25 cellular contexts compared by ENCODE assay signal in the genomic region with DNA sequence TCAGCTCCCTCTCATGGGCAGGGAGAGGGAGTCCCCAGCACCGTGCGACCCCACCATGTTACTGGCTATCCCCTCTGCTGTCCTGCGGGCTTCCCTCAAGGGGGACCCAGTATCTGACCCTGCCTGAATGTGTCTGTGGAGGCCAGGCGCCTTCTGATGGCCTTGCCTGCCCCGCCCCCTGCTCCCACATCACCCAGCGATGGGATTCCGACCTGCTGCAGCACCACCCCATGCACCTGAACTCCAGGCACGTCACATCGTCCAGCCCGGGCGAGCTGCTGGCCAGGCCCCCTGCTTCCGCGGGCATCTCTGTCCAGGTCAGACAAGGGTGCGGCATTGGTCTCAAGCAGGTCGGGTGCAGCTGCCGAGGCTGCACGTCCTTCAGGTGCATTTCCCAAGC. TPM values are rescaled to one million over a fixed set of nuclear protein-coding genes. Genes with fewer than 3 reads are reported as not detected.
DNase-seq lines count a peak whose midpoint lies in the region; ATAC-seq and TF ChIP-seq lines count a peak whose summit lies in the region.
"Had no signal": no experiment of that assay in that cellular context is flagged by ENCODE, and none has a peak within 500 bp of the region (broad histone marks: within the 10 kb centered on the region; RNA-seq: fewer than 3 reads in every experiment).

No MANE protein-coding gene starts in this region.

- no peak for TF ChIP-seq CTCF in IMR-90 (conservative IDR thresholded peaks at IDR 0.05; ENCODE audit: low read depth, low read length)
- no peak for TF ChIP-seq CTCF in osteoblast (IDR thresholded peaks at IDR 0.05; ENCODE audit: extremely low read depth, low read depth, low read length)
- no peak for TF ChIP-seq CTCF in upper lobe of right lung (IDR thresholded peaks at IDR 0.05)

- H3K4me2 ChIP-seq in IMR-90 (ENCODE audit: low read depth, low read length) = no peak overlapping the region
- H3K4me2 ChIP-seq in osteoblast (ENCODE audit: insufficient read depth, low read length) = no peak overlapping the region

- H2BK5ac ChIP-seq in IMR-90 (ENCODE audit: low read depth, low read length, poor library complexity, severe bottlenecking) = no peak overlapping the region

- intact Hi-C loops in Right ventricle myocardium superior (cut with DNase I) (loop anchor here (2.0 kb wide), 1 partner anchor 128 kb away; no protein-coding TSS in a partner anchor), left cardiac atrium (cut with DNase I) (loop anchor here in 1 of 2 donors (5.0 kb wide), 1 partner anchor 129 kb away; no protein-coding TSS in a partner anchor), IMR-90 (cut with micrococcal nuclease) (no loop called here), upper lobe of right lung (cut with DNase I) (loop anchor here (5.0 kb wide), 1 partner anchor 124 kb away; no protein-coding TSS in a partner anchor)

- H3K56ac ChIP-seq in IMR-90 (ENCODE audit: extremely low read depth, insufficient read depth, low read length) = no peak overlapping the region

- BruUV-seq in IMR-90 (replicated peaks; lab: Mats Ljungman, UMichigan) = no TSS peak

- no peak overlapping the region for H2BK20ac ChIP-seq in IMR-90 (ENCODE audit: low read depth, low read length)

- H4K20me1 ChIP-seq in IMR-90 (ENCODE audit: insufficient read depth, low read length) (no peaks in the 10 kb centered on the region; the same call in 1 of the 2 replicates), osteoblast (ENCODE audit: insufficient read depth, low read length) (peaks cover 10% of the 10 kb centered on the region)

- no peaks in the 10 kb centered on the region for H3K9me3 ChIP-seq in IMR-90 (ENCODE audit: control insufficient read depth, insufficient read depth, low read length)
- no peaks in the 10 kb centered on the region for H3K9me3 ChIP-seq in osteoblast (ENCODE audit: low read depth, low read length)
- no peaks in the 10 kb centered on the region for H3K9me3 ChIP-seq in upper lobe of right lung
- H3K9me3 ChIP-seq: BE2C, MG63 had no signal

- peak overlapping the region; percentile 26 for H2AK9ac ChIP-seq in IMR-90 (replicated peaks; ENCODE audit: low read depth, low read length, poor library complexity)

- DNase-seq in Right ventricle myocardium superior = peak; percentile 27
- DNase-seq in left cardiac atrium = no peak
- no peak for DNase-seq in IMR-90
- peak; percentile 58 for DNase-seq in osteoblast (ENCODE audit: insufficient read length, low spot score, missing footprints)
- DNase-seq in upper lobe of right lung = peak; percentile 64
- no peak for DNase-seq in RKO (ENCODE audit: low spot score)
- no peak for DNase-seq in CD1c-positive myeloid dendritic cell (ENCODE audit: extremely low spot score)
- DNase-seq: 8988T; ACHN; BE2C; CD4-positive, CD25-positive, alpha-beta regulatory T cell; DMS153; DND-41; GM23248; H9; KG1; MG63; NCI-H1417; NCI-H1694; NCI-H2029 treated with DMSO at 0.1 percent for 48 hours; NCI-H446 treated with DMSO at 0.1 percent for 48 hours; NCI-H526 treated with DMSO at 0.1 percent for 48 hours; SHP77 treated with DMSO at 0.1 percent for 48 hours had no signal

- no peak overlapping the region for H4K91ac ChIP-seq in IMR-90 (ENCODE audit: insufficient read depth, low read depth, low read length)

- no peaks in the 10 kb centered on the region for H3K9me1 ChIP-seq in IMR-90 (ENCODE audit: insufficient read depth, low read length)

- POLR2A ChIA-PET in IMR-90 (lab: Charles Lee; ENCODE audit: unreplicated experiment) = no interaction called here

- H2AFZ ChIP-seq in IMR-90 (replicated peaks; ENCODE audit: low read length, poor library complexity) (no peak overlapping the region), osteoblast (ENCODE audit: low read length) (no peak overlapping the region)
- H2AFZ ChIP-seq: GM23248 had no signal

- H3K4ac ChIP-seq in IMR-90 (ENCODE audit: low read depth, low read length) = no peak overlapping the region

- ATAC-seq in Right ventricle myocardium superior (ENCODE audit: poor library complexity) (no peak), left cardiac atrium (no peak), IMR-90 (ENCODE audit: low read depth) (no peak), upper lobe of right lung (no peak), HG02970 (IDR thresholded peaks at IDR 0.05; ENCODE audit: low FRiP score, unreplicated experiment) (no peak)

- CTCF ChIA-PET in IMR-90 (lab: Yijun Ruan, JAX) = interaction anchor here (1.1 kb wide), 1 partner anchor 131 kb away, joined by 3 read pairs; no protein-coding TSS in a partner anchor

- H4K8ac ChIP-seq in IMR-90 (ENCODE audit: low read depth in 2 of 2, low read length in 2 of 2) = no peak overlapping the region

- H2BK15ac ChIP-seq in IMR-90 (ENCODE audit: low read depth, low read length) = no peak overlapping the region

- in situ Hi-C loops in IMR-90 (cut with MboI; ENCODE audit: low sequenced_read_pairs) = no loop called here

- no peak overlapping the region for H2BK120ac ChIP-seq in IMR-90 (ENCODE audit: low read depth, low read length)

- H3K4me1 ChIP-seq in IMR-90 (ENCODE audit: control insufficient read depth, insufficient read depth, low read length) = no peaks in the 10 kb centered on the region
- no peaks in the 10 kb centered on the region for H3K4me1 ChIP-seq in osteoblast (ENCODE audit: insufficient read depth, low read length)
- no peaks in the 10 kb centered on the region for H3K4me1 ChIP-seq in upper lobe of right lung
- H3K4me1 ChIP-seq: BE2C had no signal

- peaks cover 6% of the 10 kb centered on the region; the same call in 1 of the 2 replicates for H3K36me3 ChIP-seq in IMR-90 (ENCODE audit: control insufficient read depth, insufficient read depth, low read length)
- no peaks in the 10 kb centered on the region for H3K36me3 ChIP-seq in osteoblast (ENCODE audit: insufficient read depth, low read length)
- peaks cover 3% of the 10 kb centered on the region for H3K36me3 ChIP-seq in upper lobe of right lung
- H3K36me3 ChIP-seq: BE2C, MG63 had no signal

- H3K27ac ChIP-seq in IMR-90 (ENCODE audit: insufficient read depth, low read length) (no peak overlapping the region), osteoblast (ENCODE audit: low read depth, low read length) (no peak overlapping the region), upper lobe of right lung (no peak overlapping the region)
- H3K27ac ChIP-seq: GM23248, RWPE1 had no signal

- H2AK5ac ChIP-seq in IMR-90 (ENCODE audit: low read depth, low read length) = no peak overlapping the region

- no peaks in the 10 kb centered on the region for H3K79me2 ChIP-seq in osteoblast (ENCODE audit: insufficient read depth, low read length)

- H3K23ac ChIP-seq in IMR-90 (ENCODE audit: low read depth, low read length) = no peak overlapping the region

- H3K4me3 ChIP-seq in IMR-90 (ENCODE audit: insufficient read depth, low read depth, low read length) = no peak overlapping the region
- no peak overlapping the region for H3K4me3 ChIP-seq in osteoblast (ENCODE audit: insufficient read depth, low read length)
- no peak overlapping the region for H3K4me3 ChIP-seq in upper lobe of right lung
- H3K4me3 ChIP-seq: GM23248, MG63 had no signal

- TF ChIP-seq RAD21 in IMR-90 (IDR thresholded peaks at IDR 0.05; ENCODE audit: low read length) = no peak

- no peak overlapping the region for H3K14ac ChIP-seq in IMR-90 (replicated peaks; ENCODE audit: low read depth, low read length)

- H3K79me1 ChIP-seq in IMR-90 (ENCODE audit: low read depth in 1 of 2, low read length in 2 of 2) = no peaks in the 10 kb centered on the region

- no peak for TF ChIP-seq POLR2A in IMR-90 (IDR thresholded peaks at IDR 0.05; ENCODE audit: low read depth, low read length)

- H3K27me3 ChIP-seq in IMR-90 (ENCODE audit: control insufficient read depth, insufficient read depth, low read length) = no peaks in the 10 kb centered on the region
- no peaks in the 10 kb centered on the region for H3K27me3 ChIP-seq in osteoblast (ENCODE audit: insufficient read depth, low read length)
- H3K27me3 ChIP-seq in upper lobe of right lung = no peaks in the 10 kb centered on the region
- H3K27me3 ChIP-seq: BE2C, MG63 had no signal

- WGBS in IMR-90 (ENCODE audit: extremely low coverage in 2 of 2, insufficient read length in 1 of 2), 2 experiments = 93% methylated on average over 5 of the region's 17 CpGs; no CpG with 5 or more reads in 1 of the 2 experiments

- no peak overlapping the region for H4K5ac ChIP-seq in IMR-90 (ENCODE audit: low read depth, low read length)

- dilution Hi-C loops in IMR-90 (cut with HindIII; ENCODE audit: low sequenced_read_pairs, unreplicated experiment) = no loop called here

- H3K18ac ChIP-seq in IMR-90 (ENCODE audit: low read depth, low read length) = no peak overlapping the region

- H3K9ac ChIP-seq in IMR-90 (ENCODE audit: low read depth, low read length) = no peak overlapping the region
- H3K9ac ChIP-seq: GM23248 had no signal

TF ChIP-seq in IMR-90, 13 proteins besides CTCF, POLR2A, EP300 and RAD21:
- no peak for TF ChIP-seq SMC3 (IDR thresholded peaks at IDR 0.05; ENCODE audit: low read depth, low read length)
- no peak for TF ChIP-seq NFE2L2 (IDR thresholded peaks at IDR 0.05; ENCODE audit: low read depth, low read length)

RNA-seq across cellular contexts. Expression of a gene that starts 19.0 kb away (rescaled TPM):
- total RNA-seq in Right ventricle myocardium superior (3.9 TPM), left cardiac atrium (1 to 10 TPM; 3.7 to 4.4 TPM), IMR-90 (2012; rRNA removed) (3.6 and 3.8 TPM in 2 replicates), osteoblast (11.2 and 13.4 TPM in 2 replicates), upper lobe of right lung (6.3 TPM)
- 5.0 and 5.3 TPM in 2 replicates for polyA plus RNA-seq in IMR-90 (2012; rRNA removed)
- 2.7 and 5.5 TPM in 2 replicates for polyA plus RNA-seq in IMR-90 (2012; cell fraction: cytosol; rRNA removed)
- 30.8 and 31.9 TPM in 2 replicates for polyA plus RNA-seq in IMR-90 (2012; cell fraction: nucleus; rRNA removed; ENCODE audit: low replicate concordance)

RNA-seq across cellular contexts. Expression of a gene that starts 43.2 kb away (rescaled TPM):
- total RNA-seq in Right ventricle myocardium superior = 5.9 TPM
- 1 to 10 TPM; 6.1 to 6.6 TPM for total RNA-seq in left cardiac atrium
- 5.0 TPM in 2 replicates for total RNA-seq in IMR-90 (2012; rRNA removed)
- polyA plus RNA-seq in IMR-90 (2012; rRNA removed) = 8.3 and 9.0 TPM in 2 replicates
- polyA plus RNA-seq in IMR-90 (2012; cell fraction: cytosol; rRNA removed) = 10.5 and 10.6 TPM in 2 replicates
- 5.9 and 10.3 TPM in 2 replicates for polyA plus RNA-seq in IMR-90 (2012; cell fraction: nucleus; rRNA removed; ENCODE audit: low replicate concordance)
- 12.7 and 14.5 TPM in 2 replicates for total RNA-seq in osteoblast
- total RNA-seq in upper lobe of right lung = 13.2 TPM

RNA-seq across cellular contexts. Expression of a gene that starts 46.1 kb away (rescaled TPM):
- total RNA-seq in Right ventricle myocardium superior (23.0 TPM), left cardiac atrium (10 to 100 TPM; 11.8 to 12.7 TPM), IMR-90 (2012; rRNA removed) (1.9 and 2.2 TPM in 2 replicates), osteoblast (15.3 and 18.5 TPM in 2 replicates), upper lobe of right lung (26.0 TPM)
- polyA plus RNA-seq in IMR-90 (2012; rRNA removed) = 1.7 and 2.1 TPM in 2 replicates
- 2.2 and 3.6 TPM in 2 replicates for polyA plus RNA-seq in IMR-90 (2012; cell fraction: cytosol; rRNA removed)
- polyA plus RNA-seq in IMR-90 (2012; cell fraction: nucleus; rRNA removed; ENCODE audit: low replicate concordance) = 1.8 and 4.6 TPM in 2 replicates

Comparison
In these comparisons a context has a peak if more than half of its experiments do, and no peak if none do; other contexts are left out.
1. DNase-seq: peak in Right ventricle myocardium superior (single experiment), osteoblast (single experiment) and upper lobe of right lung (single experiment); none in left cardiac atrium (single experiment), IMR-90 (single experiment), RKO (single experiment) and CD1c-positive myeloid dendritic cell (single experiment).